Comparison of ENCODE assay signal across 17 cellular contexts in genomic region chr2:122908134-122908533, GRCh38.
DNase-seq lines count a peak whose midpoint lies in the region; ATAC-seq and TF ChIP-seq lines count a peak whose summit lies in the region.
"Had no signal": no experiment of that assay in that cellular context is flagged by ENCODE, and none has a peak within 500 bp of the region (broad histone marks: within the 10 kb centered on the region; RNA-seq: fewer than 3 reads in every experiment).

No MANE protein-coding gene starts in this region.

- H4K20me1 ChIP-seq in neural cell (ENCODE audit: insufficient read depth) (no peaks in the 10 kb centered on the region), smooth muscle cell (ENCODE audit: low read depth) (no peaks in the 10 kb centered on the region)

- H3K4me2 ChIP-seq in neural cell (ENCODE audit: low read length) (no peak overlapping the region), smooth muscle cell (no peak overlapping the region)

- H3K9ac ChIP-seq in neural cell (ENCODE audit: low read length) (no peak overlapping the region), smooth muscle cell (ENCODE audit: low read depth) (no peak overlapping the region)

- H3K9me2 ChIP-seq in neural cell (ENCODE audit: insufficient read depth, low read length) = no peaks in the 10 kb centered on the region

- H3K4me1 Mint-ChIP-seq in activated T-cell treated with anti-CD3 and anti-CD28 coated beads, Interleukin-2, amount 50 U/mL, for 24 hours (ENCODE audit: low read depth) = no peaks in the 10 kb centered on the region
- H3K4me1 Mint-ChIP-seq: H9, IgD-negative memory B cell had no signal

- no peak overlapping the region for H3K4me3 Mint-ChIP-seq in activated T-cell treated with anti-CD3 and anti-CD28 coated beads, Interleukin-2, amount 50 U/mL, for 24 hours
- H3K4me3 Mint-ChIP-seq: CD4-positive, alpha-beta T cell; H9; IgD-negative memory B cell had no signal

- H3K27ac Mint-ChIP-seq in activated T-cell treated with anti-CD3 and anti-CD28 coated beads, Interleukin-2, amount 50 U/mL, for 24 hours = no peak overlapping the region
- H3K27ac Mint-ChIP-seq: CD4-positive, alpha-beta T cell; H9; IgD-negative memory B cell had no signal

- peak; percentile 26 for DNase-seq in NCI-H1417 treated with DMSO at 0.1 percent for 48 hours (lab: John Stamatoyannopoulos, UW)
- peak; percentile 46 for DNase-seq in NCI-H446 treated with DMSO at 0.1 percent for 48 hours (lab: John Stamatoyannopoulos, UW)
- no peak for DNase-seq in globus pallidus (ENCODE audit: low spot score)
- DNase-seq in smooth muscle cell (lab: John Stamatoyannopoulos, UW; ENCODE audit: unreplicated experiment) = no peak
- DNase-seq in activated T-cell treated with anti-CD3 and anti-CD28 coated beads, Interleukin-2, amount 50 U/mL, for 24 hours = no peak
- DNase-seq: ACHN; CD4-positive, alpha-beta T cell; DMS53; DND-41; EL; H9 had no signal

- H3K36me3 ChIP-seq in neural cell (ENCODE audit: insufficient read depth, low read length) (no peaks in the 10 kb centered on the region), smooth muscle cell (ENCODE audit: low read depth) (no peaks in the 10 kb centered on the region)

- 93% methylated on average over 1 of the region's 1 CpG for WGBS in smooth muscle cell (ENCODE audit: low lambda C conversion rate)

- H3K79me2 ChIP-seq in neural cell (replicated peaks; ENCODE audit: insufficient read depth, low read length) (no peaks in the 10 kb centered on the region), smooth muscle cell (ENCODE audit: low read depth) (no peaks in the 10 kb centered on the region)

- H3K36me3 Mint-ChIP-seq in activated T-cell treated with anti-CD3 and anti-CD28 coated beads, Interleukin-2, amount 50 U/mL, for 24 hours (ENCODE audit: low read depth) = no peaks in the 10 kb centered on the region

- H3K4me3 ChIP-seq in neural cell (ENCODE audit: low read length) (no peak overlapping the region), smooth muscle cell (no peak overlapping the region)
- H3K4me3 ChIP-seq: GM12878 had no signal

- peak; percentile 26 for TF ChIP-seq EP300 in neural cell (conservative IDR thresholded peaks at IDR 0.05; ENCODE audit: poor library complexity, severe bottlenecking)

- H3K4me1 ChIP-seq in smooth muscle cell (ENCODE audit: low read depth) = no peaks in the 10 kb centered on the region

- no peak for TF ChIP-seq RAD21 in neural cell (conservative IDR thresholded peaks at IDR 0.05)

- H3K27ac ChIP-seq in neural cell (ENCODE audit: low read length) (no peak overlapping the region), smooth muscle cell (ENCODE audit: low read depth) (no peak overlapping the region)
- H3K27ac ChIP-seq: C4-2B had no signal

- H3K9me3 ChIP-seq in neural cell (ENCODE audit: low read length) = no peaks in the 10 kb centered on the region
- no peaks in the 10 kb centered on the region for H3K9me3 ChIP-seq in smooth muscle cell (replicated peaks; ENCODE audit: low read depth)

- ATAC-seq in SK-N-SH treated with all-trans-retinoic acid at 6 μM for 48 hours = no peak
- ATAC-seq: GM12878, HepG2 had no signal

- TF ChIP-seq CTCF in neural cell (IDR thresholded peaks at IDR 0.05; ENCODE audit: poor library complexity, severe bottlenecking) (no peak), smooth muscle cell (IDR thresholded peaks at IDR 0.05; ENCODE audit: borderline replicate concordance, insufficient read depth, poor library complexity, severe bottlenecking) (no peak)

- no peak overlapping the region for H2AFZ ChIP-seq in neural cell (ENCODE audit: low read depth, low read length)
- no peak overlapping the region for H2AFZ ChIP-seq in smooth muscle cell (ENCODE audit: low read depth)

- peaks cover 13% of the 10 kb centered on the region for H3K9me3 Mint-ChIP-seq in activated T-cell treated with anti-CD3 and anti-CD28 coated beads, Interleukin-2, amount 50 U/mL, for 24 hours

- no peaks in the 10 kb centered on the region for H3K27me3 Mint-ChIP-seq in activated T-cell treated with anti-CD3 and anti-CD28 coated beads, Interleukin-2, amount 50 U/mL, for 24 hours
- H3K27me3 Mint-ChIP-seq: CD4-positive, alpha-beta T cell; IgD-negative memory B cell had no signal

- no peaks in the 10 kb centered on the region for H3F3A ChIP-seq in neural cell (ENCODE audit: insufficient read depth, low read length, poor library complexity, severe bottlenecking)
- no peaks in the 10 kb centered on the region for H3F3A ChIP-seq in smooth muscle cell (ENCODE audit: low read depth)

- H3K27me3 ChIP-seq in neural cell (ENCODE audit: insufficient read depth, low read depth, low read length) = no peaks in the 10 kb centered on the region
- no peaks in the 10 kb centered on the region for H3K27me3 ChIP-seq in smooth muscle cell (ENCODE audit: low read depth)

TF ChIP-seq in SK-N-SH treated with all-trans-retinoic acid at 6 μM for 48 hours, 23 proteins besides CTCF, POLR2A, EP300 and RAD21:
- TF ChIP-seq ZFP30 (CRISPR knock-in tag; IDR thresholded peaks at IDR 0.05) (no peak), ISL1 (CRISPR knock-in tag; IDR thresholded peaks at IDR 0.05) (peak; percentile 22; the same call in 1 of the 2 replicates), ZNF565 (CRISPR knock-in tag; conservative IDR thresholded peaks at IDR 0.05; ENCODE audit: low read depth) (no peak), TCF4 (CRISPR knock-in tag; IDR thresholded peaks at IDR 0.05; ENCODE audit: borderline replicate concordance) (peak; percentile 50; the same call in 1 of the 2 replicates)

TF ChIP-seq in neural cell, 6 proteins besides CTCF, POLR2A, EP300 and RAD21:
- TF ChIP-seq POLR2AphosphoS5 (IDR thresholded peaks at IDR 0.05) = peak; percentile 28
- TF ChIP-seq SMC3 (conservative IDR thresholded peaks at IDR 0.05; ENCODE audit: poor library complexity) = no peak
- peak; percentile 76 for TF ChIP-seq REST (IDR thresholded peaks at IDR 0.05; ENCODE audit: borderline replicate concordance)

Comparison
In these comparisons a context has a peak if more than half of its experiments do, and no peak if none do; other contexts are left out.
1. DNase-seq: peak in NCI-H1417 treated with DMSO at 0.1 percent for 48 hours (single experiment) and NCI-H446 treated with DMSO at 0.1 percent for 48 hours (single experiment); none in globus pallidus (single experiment), smooth muscle cell (single experiment) and activated T-cell treated with anti-CD3 and anti-CD28 coated beads, Interleukin-2, amount 50 U/mL, for 24 hours (single experiment).